ENCODE assay signal across 1 cellular context in genomic region chr2:47272031-47272864, GRCh38.
A peak's percentile ranks its signal among the peaks of the same experiment; 100 is the strongest.
TF ChIP-seq lines count a peak whose summit lies in the region.

No MANE protein-coding gene starts in this region.

TF ChIP-seq in HepG2, 621 proteins besides CTCF, POLR2A, EP300 and RAD21 (continued from another document and continues in another):
- TF ChIP-seq ZNF770 (CRISPR knock-in tag; IDR thresholded peaks at IDR 0.05) (0 out of 2 replicates have a peak, but pooled peaks have one; percentile 34), ZBTB42 (CRISPR knock-in tag; IDR thresholded peaks at IDR 0.05) (no peak; the same call in 1 of the 2 replicates), ZKSCAN5 (CRISPR knock-in tag; IDR thresholded peaks at IDR 0.05) (no peak), ZNF616 (CRISPR knock-in tag; IDR thresholded peaks at IDR 0.05; ENCODE audit: low read depth) (no peak), ZNF142 (CRISPR knock-in tag; IDR thresholded peaks at IDR 0.05) (no peak), ZKSCAN1 (IDR thresholded peaks at IDR 0.05; ENCODE audit: low read length) (0 out of 2 replicates have a peak, but pooled peaks have one; percentile 20), ZNF446 (CRISPR knock-in tag; IDR thresholded peaks at IDR 0.05) (no peak), MIXL1 (CRISPR knock-in tag; IDR thresholded peaks at IDR 0.05) (peak; percentile 58), ZNF589 (CRISPR knock-in tag; conservative IDR thresholded peaks at IDR 0.05) (no peak), ZNF431 (CRISPR knock-in tag; IDR thresholded peaks at IDR 0.05; ENCODE audit: borderline replicate concordance, low read depth) (no peak), FIP1L1 (IDR thresholded peaks at IDR 0.05; ENCODE audit: borderline replicate concordance, insufficient read depth, low read depth, low read length) (no peak), ZNF547 (CRISPR knock-in tag; IDR thresholded peaks at IDR 0.05) (peak; percentile 77; the same call in 1 of the 2 replicates), PREB (CRISPR knock-in tag; IDR thresholded peaks at IDR 0.05) (no peak), SNAPC4 (CRISPR knock-in tag; IDR thresholded peaks at IDR 0.05) (0 out of 2 replicates have a peak, but pooled peaks have one; percentile 48), ZNF251 (CRISPR knock-in tag; IDR thresholded peaks at IDR 0.05) (no peak), ZNF83 (CRISPR knock-in tag; IDR thresholded peaks at IDR 0.05; ENCODE audit: borderline replicate concordance) (no peak), NFKBIZ (CRISPR knock-in tag; IDR thresholded peaks at IDR 0.05) (no peak), ZNF543 (CRISPR knock-in tag; IDR thresholded peaks at IDR 0.05) (0 out of 2 replicates have a peak, but pooled peaks have one; percentile 26), ZNF530 (CRISPR knock-in tag; IDR thresholded peaks at IDR 0.05; ENCODE audit: low read depth) (0 out of 2 replicates have a peak, but pooled peaks have one; percentile 23), SOX5 (CRISPR knock-in tag; IDR thresholded peaks at IDR 0.05; ENCODE audit: borderline replicate concordance) (peak; percentile 31; the same call in 1 of the 2 replicates), TERF1 (CRISPR knock-in tag; IDR thresholded peaks at IDR 0.05) (no peak), BRCA1 (CRISPR knock-in tag; IDR thresholded peaks at IDR 0.05) (no peak), ZNF275 (CRISPR knock-in tag; IDR thresholded peaks at IDR 0.05; ENCODE audit: borderline replicate concordance) (peak; percentile 14; the same call in 1 of the 2 replicates), MNT (IDR thresholded peaks at IDR 0.05) (no peak), CBFB (CRISPR knock-in tag; IDR thresholded peaks at IDR 0.05) (no peak), ATF7 (IDR thresholded peaks at IDR 0.05) (no peak), ATF7 (CRISPR knock-in tag; IDR thresholded peaks at IDR 0.05) (peak; percentile 3; the same call in 1 of the 2 replicates), KDM5B (CRISPR knock-in tag; IDR thresholded peaks at IDR 0.05; ENCODE audit: borderline replicate concordance) (peak; percentile 88), ZNF567 (CRISPR knock-in tag; IDR thresholded peaks at IDR 0.05; ENCODE audit: borderline replicate concordance) (no peak; the same call in 1 of the 2 replicates), ZNF18 (CRISPR knock-in tag; IDR thresholded peaks at IDR 0.05; ENCODE audit: insufficient replicate concordance) (no peak), ZNF790 (CRISPR knock-in tag; IDR thresholded peaks at IDR 0.05; ENCODE audit: borderline replicate concordance) (0 out of 2 replicates have a peak, but pooled peaks have one; percentile 67), ZNF782 (CRISPR knock-in tag; IDR thresholded peaks at IDR 0.05; ENCODE audit: borderline replicate concordance) (no peak; the same call in 1 of the 2 replicates), GTF3A (CRISPR knock-in tag; conservative IDR thresholded peaks at IDR 0.05) (no peak), POGZ (CRISPR knock-in tag; IDR thresholded peaks at IDR 0.05) (peak; percentile 65), TFAP4 (IDR thresholded peaks at IDR 0.05; ENCODE audit: borderline replicate concordance, low read depth) (no peak; the same call in 1 of the 2 replicates), ZNF746 (CRISPR knock-in tag; IDR thresholded peaks at IDR 0.05) (no peak), NR2F2 (IDR thresholded peaks at IDR 0.05; ENCODE audit: borderline replicate concordance, low read depth) (0 out of 2 replicates have a peak, but pooled peaks have one; percentile 11), ZNF205 (CRISPR knock-in tag; IDR thresholded peaks at IDR 0.05) (0 out of 2 replicates have a peak, but pooled peaks have one; percentile 66), FOXP1 (IDR thresholded peaks at IDR 0.05) (no peak), FOXP1 (CRISPR knock-in tag; IDR thresholded peaks at IDR 0.05) (no peak), NFKB2 (CRISPR knock-in tag; IDR thresholded peaks at IDR 0.05; ENCODE audit: borderline replicate concordance) (no peak)
